In the genomic region with DNA sequence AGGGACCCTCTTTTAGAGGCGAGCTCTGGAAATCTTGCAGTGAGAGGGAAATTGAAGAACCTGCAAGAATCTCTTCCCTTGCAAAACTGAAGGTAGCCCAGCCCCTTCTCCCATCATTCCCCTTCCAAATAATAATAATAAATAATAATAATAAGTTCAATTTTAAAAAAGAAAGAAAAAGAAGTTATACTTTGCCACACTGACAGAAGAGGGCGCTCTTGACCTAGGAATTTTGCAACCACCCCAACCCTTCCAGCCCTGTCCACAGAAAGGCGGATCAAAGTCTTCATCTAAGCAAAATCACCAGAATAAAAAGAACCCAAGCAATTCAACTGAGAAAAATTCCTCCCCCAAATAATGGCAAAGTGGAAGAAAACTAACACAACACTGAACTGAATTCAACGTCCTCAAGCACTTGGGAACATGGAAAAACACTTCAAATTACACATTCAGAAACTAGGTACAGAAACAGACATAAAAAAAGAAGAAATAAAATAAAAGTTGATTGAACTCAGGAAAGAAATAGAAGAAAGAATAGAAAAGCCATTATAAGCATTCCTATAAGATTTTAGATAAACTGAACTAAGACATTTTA, we compare ENCODE assay signal across 8 cellular contexts.
DNase-seq lines count a peak whose midpoint lies in the region; ATAC-seq and TF ChIP-seq lines count a peak whose summit lies in the region.

No MANE protein-coding gene starts in this region.

- no TSS peak for BruUV-seq in Panc1 (replicated peaks; lab: Mats Ljungman, UMichigan)

- ATAC-seq in Panc1: peak; percentile 82
- no peak for ATAC-seq in GM18867 (IDR thresholded peaks at IDR 0.05; ENCODE audit: unreplicated experiment)
- no peak for ATAC-seq in HG03521 (IDR thresholded peaks at IDR 0.05; ENCODE audit: unreplicated experiment)

- no peaks in the 10 kb centered on the region for H3K36me3 ChIP-seq in Panc1 (ENCODE audit: control insufficient read depth, insufficient read depth, low read length)

- no peaks in the 10 kb centered on the region for H3K4me1 ChIP-seq in Panc1 (ENCODE audit: control insufficient read depth, insufficient read depth, low read length)

- H3K4me3 ChIP-seq in Panc1 (ENCODE audit: low read depth in 2 of 2, low read length in 2 of 2): no peak overlapping the region

- H3K27ac ChIP-seq in Panc1 (ENCODE audit: low read length): no peak overlapping the region

- intact Hi-C loops in Panc1 (cut with micrococcal nuclease; ENCODE audit: unreplicated experiment): loop anchor here (2.0 to 10.0 kb wide), 2 partner anchors 183 to 249 kb away; no protein-coding TSS in a partner anchor

- POLR2A ChIA-PET in Panc1 (lab: Charles Lee): no interaction called here

- CTCF ChIA-PET in Panc1 (lab: Charles Lee): interaction anchor here (0.8 kb wide), 1 partner anchor 23 kb away, joined by 3 read pairs; no protein-coding TSS in a partner anchor

- TF ChIP-seq CTCF in Panc1 (IDR thresholded peaks at IDR 0.05): peak; percentile 73

- H3K27me3 ChIP-seq in Panc1 (ENCODE audit: control insufficient read depth, insufficient read depth, low read length): no peaks in the 10 kb centered on the region

- peak; percentile 79 for DNase-seq in DMS53 (lab: John Stamatoyannopoulos, UW)
- peak; percentile 57 for DNase-seq in HuH-7 (ENCODE audit: low spot score)
- no peak for DNase-seq in Panc1 (ENCODE audit: low read depth, low spot score)
- peak; percentile 3 for DNase-seq in activated effector memory CD4-positive, alpha-beta T cell treated with Interleukin-2 at 50 U/mL for 16 hours
- peak; percentile 43 for DNase-seq in globus pallidus (ENCODE audit: low spot score)
- DNase-seq in retina: peak; percentile 42

- in situ Hi-C loops in Panc1 (cut with HindIII; ENCODE audit: low pct_unique_long_range_greater_than_20kb, low sequenced_read_pairs): no loop called here

- H3K9me3 ChIP-seq in Panc1 (ENCODE audit: control insufficient read depth, insufficient read depth, low read depth, low read length): peaks cover 7% of the 10 kb centered on the region; the same call in 1 of the 2 replicates
